In the genomic region with DNA sequence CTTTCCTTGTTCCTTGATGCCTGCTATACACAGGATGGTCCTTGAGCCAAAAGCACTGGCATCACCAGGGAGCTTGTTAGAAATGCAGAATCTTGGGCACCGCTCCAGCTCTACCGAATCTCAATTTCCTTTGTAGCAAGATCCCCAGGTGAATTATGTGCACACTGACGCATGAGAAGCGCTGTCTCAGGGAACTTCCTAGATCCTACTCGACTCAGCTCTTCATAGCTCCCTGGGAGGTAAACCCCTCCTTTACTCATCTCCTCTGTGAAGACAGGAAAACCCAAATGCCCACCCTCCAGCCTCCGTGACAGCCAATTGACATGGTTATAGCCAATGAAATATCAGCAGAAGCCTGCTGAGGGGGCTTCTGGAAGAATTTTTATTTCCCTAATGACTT, we compare ENCODE assay signal across 14 cellular contexts. TPM values are rescaled to one million over a fixed set of nuclear protein-coding genes. Genes with fewer than 3 reads are reported as not detected.
A peak's percentile ranks its signal among the peaks of the same experiment; 100 is the strongest.
DNase-seq lines count a peak whose midpoint lies in the region; ATAC-seq and TF ChIP-seq lines count a peak whose summit lies in the region.
"Had no signal": no experiment of that assay in that cellular context is flagged by ENCODE, and none has a peak within 500 bp of the region (broad histone marks: within the 10 kb centered on the region; RNA-seq: fewer than 3 reads in every experiment).

No MANE protein-coding gene starts in this region.

- no peaks in the 10 kb centered on the region for H3K9me3 Mint-ChIP-seq in type B pancreatic cell
- no peaks in the 10 kb centered on the region for H3K9me3 Mint-ChIP-seq in activated CD4-positive, alpha-beta T cell treated with anti-CD3 and anti-CD28 coated beads for 36 hours (ENCODE audit: low read depth)

- no peak for TF ChIP-seq EP300 in SK-N-SH (IDR thresholded peaks at IDR 0.05; ENCODE audit: borderline replicate concordance in 1 of 2, low read depth in 1 of 2, low read length in 1 of 2)

- H3K4me1 ChIP-seq in SK-N-SH (ENCODE audit: control insufficient read depth in 1 of 2, insufficient read depth in 2 of 2, low read depth in 1 of 2, low read length in 1 of 2) (peaks cover 19 to 29% of the 10 kb centered on the region in 2 experiments; a peak in 3 of 4 replicates), foreskin keratinocyte (peaks cover 40% of the 10 kb centered on the region)

- no peak overlapping the region for H2AFZ ChIP-seq in SK-N-SH (ENCODE audit: low read depth)

- TF ChIP-seq CTCF in SK-N-SH (IDR thresholded peaks at IDR 0.05) (no peak), foreskin keratinocyte (conservative IDR thresholded peaks at IDR 0.05) (no peak), type B pancreatic cell (conservative IDR thresholded peaks at IDR 0.05) (no peak)

- DNase-seq in SK-N-SH (no peak), SK-N-MC (ENCODE audit: low read depth, low spot score) (peak; percentile 76), foreskin keratinocyte (peak; percentile 81 to 94), type B pancreatic cell (ENCODE audit: extremely low spot score, unreplicated experiment) (no peak), AML-193 (lab: John Stamatoyannopoulos, UW) (no peak)
- DNase-seq in activated CD4-positive, alpha-beta T cell treated with anti-CD3 and anti-CD28 coated beads for 36 hours = no peak
- no peak for DNase-seq in activated T-cell treated with anti-CD3 and anti-CD28 coated beads, Interleukin-2, amount 50 U/mL, for 48 hours
- DNase-seq: lower lobe of right lung, MV-4-11, NCI-H774, T-helper 17 cell had no signal

- H3F3A ChIP-seq in SK-N-SH (replicated peaks; ENCODE audit: insufficient read depth) = peaks cover 4% of the 10 kb centered on the region

- no peak for ATAC-seq in SK-N-SH treated with all-trans-retinoic acid at 6 μM for 48 hours
- peak; percentile 49 for ATAC-seq in foreskin keratinocyte
- no peak for ATAC-seq in activated CD4-positive, alpha-beta T cell treated with anti-CD3 and anti-CD28 coated beads for 36 hours
- ATAC-seq: lower lobe of right lung, T-helper 17 cell had no signal

- H3K27me3 ChIP-seq in SK-N-SH (ENCODE audit: insufficient read depth) = no peaks in the 10 kb centered on the region
- no peaks in the 10 kb centered on the region for H3K27me3 ChIP-seq in foreskin keratinocyte

- intact Hi-C loops in activated CD4-positive, alpha-beta T cell treated with anti-CD3 and anti-CD28 coated beads for 36 hours (cut with DNase I, micrococcal nuclease) = no loop called here

- H3K9me3 ChIP-seq in SK-N-SH = no peaks in the 10 kb centered on the region
- H3K9me3 ChIP-seq in SK-N-MC (ENCODE audit: low read depth, low read length) = 0 out of 2 replicates have a peak, but pooled peaks cover 2% of the 10 kb centered on the region
- H3K9me3 ChIP-seq: lower lobe of right lung had no signal

- H3K36me3 ChIP-seq in SK-N-SH (replicated peaks in 1 of 2; ENCODE audit: control insufficient read depth in 1 of 2, insufficient read depth in 2 of 2, low read length in 1 of 2) (no peaks in the 10 kb centered on the region), SK-N-MC (ENCODE audit: insufficient read depth, low read length) (0 out of 2 replicates have a peak, but pooled peaks cover 4% of the 10 kb centered on the region)
- H3K36me3 ChIP-seq: lower lobe of right lung had no signal

- peaks cover 3% of the 10 kb centered on the region for H3K27me3 Mint-ChIP-seq in type B pancreatic cell
- no peaks in the 10 kb centered on the region for H3K27me3 Mint-ChIP-seq in activated CD4-positive, alpha-beta T cell treated with anti-CD3 and anti-CD28 coated beads for 36 hours
- H3K27me3 Mint-ChIP-seq: T-helper 17 cell had no signal

- CTCF ChIA-PET in SK-N-SH (lab: Yijun Ruan, JAX) = no interaction called here
- CTCF ChIA-PET in activated CD4-positive, alpha-beta T cell treated with anti-CD3 and anti-CD28 coated beads for 36 hours (lab: Charles Lee) = interaction anchor here (0.9 to 1.0 kb wide), 2 partner anchors 12 to 17 kb away, joined by 3 to 4 read pairs; no protein-coding TSS in a partner anchor

- peaks cover 84% of the 10 kb centered on the region for H3K79me2 ChIP-seq in SK-N-SH (ENCODE audit: insufficient read depth)

- no peak overlapping the region for H3K4me3 ChIP-seq in SK-N-SH (ENCODE audit: low read depth in 2 of 2, low read length in 1 of 2)
- peak overlapping the region; percentile 65 for H3K4me3 ChIP-seq in SK-N-MC
- H3K4me3 ChIP-seq: lower lobe of right lung had no signal

- peaks cover 4% of the 10 kb centered on the region for H3K36me3 Mint-ChIP-seq in type B pancreatic cell
- H3K36me3 Mint-ChIP-seq in activated CD4-positive, alpha-beta T cell treated with anti-CD3 and anti-CD28 coated beads for 36 hours (ENCODE audit: low read depth) = peaks cover 5% of the 10 kb centered on the region

- POLR2A ChIA-PET in SK-N-SH (lab: Yijun Ruan, JAX) = no interaction called here
- POLR2A ChIA-PET in activated CD4-positive, alpha-beta T cell treated with anti-CD3 and anti-CD28 coated beads for 36 hours (lab: Charles Lee) = no interaction called here

- H3K9ac ChIP-seq in SK-N-SH (no peak overlapping the region), SK-N-MC (ENCODE audit: insufficient read length) (no peak overlapping the region)

- H3K4me2 ChIP-seq in SK-N-SH = peak overlapping the region; percentile 18

- no peak overlapping the region for H3K27ac Mint-ChIP-seq in type B pancreatic cell
- H3K27ac Mint-ChIP-seq in activated CD4-positive, alpha-beta T cell treated with anti-CD3 and anti-CD28 coated beads for 36 hours = no peak overlapping the region
- H3K27ac Mint-ChIP-seq: T-helper 17 cell had no signal

- H3K9me2 ChIP-seq in SK-N-SH = no peaks in the 10 kb centered on the region

- H4K20me1 ChIP-seq in SK-N-SH (ENCODE audit: insufficient read depth) = peaks cover 59% of the 10 kb centered on the region

- no peak for TF ChIP-seq RAD21 in SK-N-SH (IDR thresholded peaks at IDR 0.05; ENCODE audit: low read length)

- H3K27ac ChIP-seq in SK-N-SH (ENCODE audit: low read depth in 2 of 2, low read length in 1 of 2) (no peak overlapping the region), SK-N-MC (peak overlapping the region; percentile 84), foreskin keratinocyte (peak overlapping the region; percentile 99)
- H3K27ac ChIP-seq: HL-60, lower lobe of right lung had no signal

- WGBS in SK-N-SH (ENCODE audit: low lambda C conversion rate) = 77% methylated on average over 6 of the region's 6 CpGs

- peaks cover 39% of the 10 kb centered on the region for H3K4me1 Mint-ChIP-seq in type B pancreatic cell (ENCODE audit: unreplicated experiment)
- H3K4me1 Mint-ChIP-seq in activated CD4-positive, alpha-beta T cell treated with anti-CD3 and anti-CD28 coated beads for 36 hours = peaks cover 26% of the 10 kb centered on the region

- peak overlapping the region; percentile 1 for H3K4me3 Mint-ChIP-seq in type B pancreatic cell
- H3K4me3 Mint-ChIP-seq in activated CD4-positive, alpha-beta T cell treated with anti-CD3 and anti-CD28 coated beads for 36 hours = no peak overlapping the region
- H3K4me3 Mint-ChIP-seq: T-helper 17 cell had no signal

TF ChIP-seq in SK-N-SH, 30 proteins besides CTCF, POLR2A, EP300 and RAD21 (continues in another document):
- TF ChIP-seq, protein P1, sequence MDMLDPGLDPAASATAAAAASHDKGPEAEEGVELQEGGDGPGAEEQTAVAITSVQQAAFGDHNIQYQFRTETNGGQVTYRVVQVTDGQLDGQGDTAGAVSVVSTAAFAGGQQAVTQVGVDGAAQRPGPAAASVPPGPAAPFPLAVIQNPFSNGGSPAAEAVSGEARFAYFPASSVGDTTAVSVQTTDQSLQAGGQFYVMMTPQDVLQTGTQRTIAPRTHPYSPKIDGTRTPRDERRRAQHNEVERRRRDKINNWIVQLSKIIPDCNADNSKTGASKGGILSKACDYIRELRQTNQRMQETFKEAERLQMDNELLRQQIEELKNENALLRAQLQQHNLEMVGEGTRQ (IDR thresholded peaks at IDR 0.05; ENCODE audit: borderline replicate concordance, low read depth, low read length) = no peak
- TF ChIP-seq RFX5 (IDR thresholded peaks at IDR 0.05; ENCODE audit: low read length) (no peak), RCOR1 (IDR thresholded peaks at IDR 0.05; ENCODE audit: low read length) (no peak), CHD2 (IDR thresholded peaks at IDR 0.05; ENCODE audit: low read length, partially characterized antibody) (no peak)

TF ChIP-seq in SK-N-SH treated with all-trans-retinoic acid at 6 μM for 48 hours, 23 proteins besides CTCF, POLR2A, EP300 and RAD21 (continues in another document):
- TF ChIP-seq, protein P2, sequence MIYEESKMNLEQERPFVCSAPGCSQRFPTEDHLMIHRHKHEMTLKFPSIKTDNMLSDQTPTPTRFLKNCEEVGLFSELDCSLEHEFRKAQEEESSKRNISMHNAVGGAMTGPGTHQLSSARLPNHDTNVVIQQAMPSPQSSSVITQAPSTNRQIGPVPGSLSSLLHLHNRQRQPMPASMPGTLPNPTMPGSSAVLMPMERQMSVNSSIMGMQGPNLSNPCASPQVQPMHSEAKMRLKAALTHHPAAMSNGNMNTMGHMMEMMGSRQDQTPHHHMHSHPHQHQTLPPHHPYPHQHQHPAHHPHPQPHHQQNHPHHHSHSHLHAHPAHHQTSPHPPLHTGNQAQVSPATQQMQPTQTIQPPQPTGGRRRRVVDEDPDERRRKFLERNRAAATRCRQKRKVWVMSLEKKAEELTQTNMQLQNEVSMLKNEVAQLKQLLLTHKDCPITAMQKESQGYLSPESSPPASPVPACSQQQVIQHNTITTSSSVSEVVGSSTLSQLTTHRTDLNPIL (CRISPR knock-in tag; IDR thresholded peaks at IDR 0.05; ENCODE audit: low read depth) = no peak
- TF ChIP-seq ZNF70 (CRISPR knock-in tag; IDR thresholded peaks at IDR 0.05) = no peak
- no peak for TF ChIP-seq ESRRG (CRISPR knock-in tag; IDR thresholded peaks at IDR 0.05)
- TF ChIP-seq BACH2 (CRISPR knock-in tag; IDR thresholded peaks at IDR 0.05; ENCODE audit: borderline replicate concordance) = no peak
- TF ChIP-seq ZNF565 (CRISPR knock-in tag; conservative IDR thresholded peaks at IDR 0.05; ENCODE audit: low read depth) = no peak
- TF ChIP-seq SNAI2 (CRISPR knock-in tag; IDR thresholded peaks at IDR 0.05) = no peak
- no peak for TF ChIP-seq ZC3H10 (CRISPR knock-in tag; IDR thresholded peaks at IDR 0.05)

RNA-seq across cellular contexts. Expression of a gene that starts 4.1 kb away (rescaled TPM):
- polyA plus RNA-seq in SK-N-SH (2012; rRNA removed) = 2.8 and 3.2 TPM in 2 replicates
- polyA plus RNA-seq in SK-N-SH (2012; cell fraction: cytosol; rRNA removed) = 2.1 and 2.5 TPM in 2 replicates
- polyA plus RNA-seq in SK-N-SH (2012; cell fraction: nucleus; rRNA removed) = 8.2 and 11.0 TPM in 2 replicates
- 23.0 and 24.2 TPM in 2 replicates for total RNA-seq in foreskin keratinocyte
- 7.6 and 9.1 TPM in 2 replicates for polyA plus RNA-seq in foreskin keratinocyte
- total RNA-seq in type B pancreatic cell (ENCODE audit: low replicate concordance) = 9.1 and 12.3 TPM in 2 replicates
- total RNA-seq in activated CD4-positive, alpha-beta T cell treated with anti-CD3 and anti-CD28 coated beads for 36 hours = 1 to 10 TPM; 5.3 to 5.9 TPM

RNA-seq across cellular contexts. Expression of a gene that starts 37.4 kb away (rescaled TPM):
- not detected in 2 replicates for polyA plus RNA-seq in SK-N-SH (2012; rRNA removed)
- polyA plus RNA-seq in SK-N-SH (2012; cell fraction: cytosol; rRNA removed) = not detected in 2 replicates
- polyA plus RNA-seq in SK-N-SH (2012; cell fraction: nucleus; rRNA removed) = not detected in 2 replicates
- total RNA-seq in foreskin keratinocyte = not detected in 2 replicates
- polyA plus RNA-seq in foreskin keratinocyte = 0.01 TPM in 1 of 2 replicates, not detected in the other
- 1.3 and 1.4 TPM in 2 replicates for total RNA-seq in type B pancreatic cell (ENCODE audit: low replicate concordance)
- total RNA-seq in activated CD4-positive, alpha-beta T cell treated with anti-CD3 and anti-CD28 coated beads for 36 hours = not detected
- total RNA-seq: posterior vena cava, T-helper 17 cell had no signal

Comparison
In these comparisons a context has a peak if more than half of its experiments do, and no peak if none do; other contexts are left out.
1. DNase-seq: peak in SK-N-MC (single experiment) and foreskin keratinocyte (2 of 2); none in SK-N-SH (single experiment), type B pancreatic cell (single experiment), activated CD4-positive, alpha-beta T cell treated with anti-CD3 and anti-CD28 coated beads for 36 hours (single experiment), AML-193 (0 of 2) and activated T-cell treated with anti-CD3 and anti-CD28 coated beads, Interleukin-2, amount 50 U/mL, for 48 hours (0 of 2).
2. H3K27ac ChIP-seq: peak in SK-N-MC (single experiment) and foreskin keratinocyte (single experiment); none in SK-N-SH (0 of 2).